In the genomic region with DNA sequence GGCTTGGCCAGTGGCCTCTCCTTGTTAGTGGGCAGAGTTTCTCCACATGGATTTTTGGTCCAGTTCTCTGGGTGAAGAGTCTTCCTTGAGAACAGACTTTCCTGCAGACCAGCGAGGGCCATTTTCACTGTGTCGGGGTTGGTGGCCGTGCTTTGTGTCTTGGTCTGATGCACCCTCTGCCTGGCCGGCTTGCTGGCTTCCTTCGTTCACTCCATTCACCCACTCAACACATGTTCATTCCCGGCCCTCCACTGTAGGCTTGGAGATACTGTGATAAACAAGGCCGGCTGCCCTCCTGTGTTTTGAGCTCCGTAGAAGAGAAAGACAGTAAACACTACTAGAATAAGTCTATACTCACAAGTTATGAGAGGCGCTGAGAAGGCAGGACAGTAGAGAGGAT, we compare ENCODE assay signal across 30 cellular contexts.
"Had no signal": no experiment of that assay in that cellular context is flagged by ENCODE, and none has a peak within 500 bp of the region (broad histone marks: within the 10 kb centered on the region; RNA-seq: fewer than 3 reads in every experiment).

No MANE protein-coding gene starts in this region.

- ATAC-seq: esophagus mucosa; gastroesophageal sphincter; heart left ventricle; left cardiac atrium; left lung; mucosa of descending colon; natural killer cell treated with Interleukin-12 subunit alpha and Interleukin-12 subunit beta and Interleukin-15 and Interleukin-18, amount 100 ng/mL, for 72 hours; pancreas; sciatic nerve; stimulated activated naive CD8-positive, alpha-beta T cell treated with anti-CD3 and anti-CD28 coated beads, Interleukin-15, amount 100 ng/mL, for 72 hours had no signal

- H3K27ac Mint-ChIP-seq: dendritic cell treated with granulocyte-macrophage colony-stimulating factor and Interleukin-4, amounts not matched to agents 40 ng/mL and 50 ng/mL, for 4 days; endodermal cell; mesothelial cell of epicardium; natural killer cell treated with Interleukin-12 subunit alpha and Interleukin-12 subunit beta and Interleukin-15 and Interleukin-18, amount 100 ng/mL, for 72 hours had no signal

- H3K4me1 ChIP-seq: colonic mucosa, left lung, pancreas, vagina had no signal

- DNase-seq: colonic mucosa; effector CD8-positive, alpha-beta T cell; endodermal cell; foreskin fibroblast; heart left ventricle; left cardiac atrium; left lung; mesenchymal stem cell; mucosa of descending colon; naive B cell; pancreas; stimulated activated CD4-positive, alpha-beta T cell treated with anti-CD3 and anti-CD28 coated beads, Interleukin-12 subunit alpha, Interleukin-12 subunit beta, amount 100 ng/mL, for 4 hours; stimulated activated CD4-positive, alpha-beta T cell treated with anti-CD3 and anti-CD28 coated beads, Interleukin-1b, Interleukin-23, amount 100 ng/mL, for 48 hours; stimulated activated CD4-positive, alpha-beta T cell treated with anti-CD3 and anti-CD28 coated beads, Interleukin-4, amount 100 ng/mL, for 1 hour; stimulated activated CD8-positive, alpha-beta memory T cell treated with anti-CD3 and anti-CD28 coated beads, Interleukin-4, amount 100 ng/mL, for 48 hours; stimulated activated naive CD4-positive, alpha-beta T cell; stimulated activated naive CD8-positive, alpha-beta T cell treated with anti-CD3 and anti-CD28 coated beads, Interleukin-15, amount 100 ng/mL, for 72 hours; thyroid gland; trophoblast cell had no signal

- H3K9me3 ChIP-seq: colonic mucosa, gastroesophageal sphincter, heart left ventricle, left lung, mucosa of descending colon, neutrophil, pancreas, thyroid gland, vagina had no signal

- H3K9me3 Mint-ChIP-seq: dendritic cell treated with granulocyte-macrophage colony-stimulating factor and Interleukin-4, amounts not matched to agents 40 ng/mL and 50 ng/mL, for 4 days; endodermal cell; mesothelial cell of epicardium; naive B cell; natural killer cell treated with Interleukin-12 subunit alpha and Interleukin-12 subunit beta and Interleukin-15 and Interleukin-18, amount 100 ng/mL, for 72 hours; stimulated activated naive CD8-positive, alpha-beta T cell treated with anti-CD3 and anti-CD28 coated beads, Interleukin-15, amount 100 ng/mL, for 72 hours had no signal

- H3K36me3 ChIP-seq: colonic mucosa, neutrophil, pancreas had no signal

- H3K27me3 ChIP-seq: colonic mucosa, gastroesophageal sphincter, heart left ventricle, hepatocyte, left lung, neutrophil, pancreas, thyroid gland, vagina had no signal

- H3K36me3 Mint-ChIP-seq: naive B cell; natural killer cell treated with Interleukin-12 subunit alpha and Interleukin-12 subunit beta and Interleukin-15 and Interleukin-18, amount 100 ng/mL, for 72 hours had no signal

- H3K27ac ChIP-seq: colonic mucosa, epithelial cell of prostate, hepatocyte, left lung, neutrophil, pancreas, thyroid gland, vagina had no signal

- H3K4me3 ChIP-seq: colonic mucosa, gastroesophageal sphincter, heart left ventricle, hepatocyte, left lung, mucosa of descending colon, pancreas, smooth muscle cell, thyroid gland, vagina had no signal

- H3K4me1 Mint-ChIP-seq: naive B cell; stimulated activated naive CD8-positive, alpha-beta T cell treated with anti-CD3 and anti-CD28 coated beads, Interleukin-15, amount 100 ng/mL, for 72 hours had no signal

- H3K4me2 ChIP-seq: hepatocyte, smooth muscle cell had no signal

- H3K27me3 Mint-ChIP-seq: dendritic cell treated with granulocyte-macrophage colony-stimulating factor and Interleukin-4, amounts not matched to agents 40 ng/mL and 50 ng/mL, for 4 days had no signal

- H3K4me3 Mint-ChIP-seq: dendritic cell treated with granulocyte-macrophage colony-stimulating factor and Interleukin-4, amounts not matched to agents 40 ng/mL and 50 ng/mL, for 4 days; endodermal cell; mesothelial cell of epicardium; naive B cell; natural killer cell treated with Interleukin-12 subunit alpha and Interleukin-12 subunit beta and Interleukin-15 and Interleukin-18, amount 100 ng/mL, for 72 hours; stimulated activated naive CD8-positive, alpha-beta T cell treated with anti-CD3 and anti-CD28 coated beads, Interleukin-15, amount 100 ng/mL, for 72 hours had no signal
